In genomic region chr4:149701733-149702132, GRCh38 we compare ENCODE assay signal across 34 cellular contexts.
"Had no signal": no experiment of that assay in that cellular context is flagged by ENCODE, and none has a peak within 500 bp of the region (broad histone marks: within the 10 kb centered on the region; RNA-seq: fewer than 3 reads in every experiment).

No MANE protein-coding gene starts in this region.

- H3K27ac ChIP-seq: adrenal gland, body of pancreas, brain microvascular endothelial cell, breast epithelium, VCaP had no signal

- DNase-seq: activated B cell treated with CpG ODN at 0.5 μM for 24 hours; activated CD4-positive, alpha-beta memory T cell treated with anti-CD3 and anti-CD28 coated beads for 36 hours; activated CD4-positive, alpha-beta T cell treated with anti-CD3 and anti-CD28 coated beads for 4 hours; activated CD4-positive, alpha-beta T cell treated with anti-CD3 and anti-CD28 coated beads, Interleukin-2, amount 10 ng/mL, durations not matched to agents 24 days and 14 days; activated CD4-positive, alpha-beta T cell treated with anti-CD3 and anti-CD28 coated beads, Interleukin-2, amount 50 U/mL, for 1 hour; activated CD4-positive, alpha-beta T cell treated with anti-CD3 and anti-CD28 coated beads, Interleukin-2, amount 50 U/mL, for 4 hours; activated CD4-positive, CD25-positive, alpha-beta regulatory T cell treated with anti-CD3 and anti-CD28 coated beads, Interleukin-2, amount 50 U/mL, for 72 hours; activated CD8-positive, alpha-beta memory T cell treated with anti-CD3 and anti-CD28 coated beads, Interleukin-2, amount 50 U/mL, for 4 hours; activated CD8-positive, alpha-beta T cell treated with anti-CD3 and anti-CD28 coated beads for 36 hours; activated effector memory CD4-positive, alpha-beta T cell treated with anti-CD3 and anti-CD28 coated beads, Interleukin-2, amount 50 U/mL, for 16 hours; activated gamma-delta T cell treated with Interleukin-2 at 50 U/mL for 16 hours; activated naive CD4-positive, alpha-beta T cell; activated naive CD4-positive, alpha-beta T cell treated with anti-CD3 and anti-CD28 coated beads for 36 hours; activated naive CD4-positive, alpha-beta T cell treated with anti-CD3 and anti-CD28 coated beads, Interleukin-2, amount 50 U/mL, for 16 hours; activated naive CD8-positive, alpha-beta T cell treated with anti-CD3 and anti-CD28 coated beads for 36 hours; activated T-cell treated with anti-CD3 and anti-CD28 coated beads for 4 hours; activated T-cell treated with anti-CD3 and anti-CD28 coated beads, Interleukin-2, amount 50 U/mL, for 1 hour; activated T-cell treated with anti-CD3 and anti-CD28 coated beads, Interleukin-2, amount 50 U/mL, for 4 hours; activated T-cell treated with anti-CD3 and anti-CD28 coated beads, Interleukin-2, amount 50 U/mL, for 72 hours; adrenal gland; amniotic stem cell; aorta; body of pancreas; brain microvascular endothelial cell; central memory CD4-positive, alpha-beta T cell; T-helper 1 cell; T-helper 2 cell; T-helper 9 cell had no signal

- H3K4me1 ChIP-seq: adrenal gland, body of pancreas, breast epithelium had no signal

- FAIRE-seq: astrocyte, TTC549 had no signal

- H3K36me3 ChIP-seq: adrenal gland, brain microvascular endothelial cell, breast epithelium had no signal

- H3K27me3 ChIP-seq: adrenal gland, body of pancreas, brain microvascular endothelial cell, breast epithelium had no signal

- ATAC-seq: activated CD8-positive, alpha-beta T cell treated with anti-CD3 and anti-CD28 coated beads for 36 hours; activated naive CD4-positive, alpha-beta T cell treated with anti-CD3 and anti-CD28 coated beads, Interleukin-2, amount 50 U/mL, for 72 hours; activated T-cell treated with anti-CD3 and anti-CD28 coated beads, Interleukin-2, amount 50 U/mL, for 4 hours; activated T-cell treated with anti-CD3 and anti-CD28 coated beads, Interleukin-2, amount 50 U/mL, for 72 hours; activated T-helper 17 cell treated with anti-CD3 and anti-CD28 coated beads, Interleukin-2, amount 50 U/mL, for 72 hours; body of pancreas had no signal

- H3K9me3 ChIP-seq: adrenal gland, body of pancreas had no signal

- H3K4me3 ChIP-seq: adrenal gland, body of pancreas, breast epithelium had no signal
